Comparison of ENCODE assay signal across 9 cellular contexts in the genomic region with DNA sequence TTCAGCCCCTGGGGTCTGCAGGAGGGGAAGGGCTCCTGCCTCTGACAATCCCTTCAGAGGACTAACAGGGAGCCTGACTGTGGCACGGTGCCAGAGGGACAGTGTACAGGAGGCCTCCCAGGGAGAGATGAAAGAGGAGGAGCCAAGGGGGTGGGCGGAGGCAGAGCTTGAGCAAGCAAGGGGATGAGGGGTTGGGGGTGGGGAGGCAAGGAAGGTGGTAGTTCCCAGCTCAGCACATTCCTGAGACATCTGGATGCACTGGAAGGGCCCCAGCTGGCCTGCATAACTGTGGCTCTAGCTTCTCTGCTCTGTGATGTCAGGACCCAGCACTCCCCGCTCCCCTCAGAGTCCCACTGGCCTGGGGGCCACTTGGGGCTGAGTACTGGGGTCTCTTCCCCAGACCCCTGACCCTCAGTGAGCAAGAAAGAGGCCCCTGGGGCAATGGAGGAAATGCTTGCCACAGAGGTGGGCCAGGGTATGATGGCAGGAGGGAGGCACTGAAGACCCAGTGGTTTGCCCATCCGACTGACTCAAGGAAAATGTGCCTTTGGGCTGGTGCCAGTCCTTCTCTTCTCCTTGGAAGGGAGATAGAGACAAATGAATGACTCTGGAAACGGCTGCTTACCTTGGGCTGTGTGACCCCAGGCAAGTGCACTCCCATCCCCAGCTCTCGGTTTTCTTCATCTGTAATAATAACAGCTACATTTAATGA. TPM values are rescaled to one million over a fixed set of nuclear protein-coding genes. Genes with fewer than 3 reads are reported as not detected.
A peak's percentile ranks its signal among the peaks of the same experiment; 100 is the strongest.
DNase-seq lines count a peak whose midpoint lies in the region; ATAC-seq and TF ChIP-seq lines count a peak whose summit lies in the region.
"Had no signal": no experiment of that assay in that cellular context is flagged by ENCODE, and none has a peak within 500 bp of the region (broad histone marks: within the 10 kb centered on the region; RNA-seq: fewer than 3 reads in every experiment).

No MANE protein-coding gene starts in this region.

- no peak for TF ChIP-seq CTCF in omental fat pad (IDR thresholded peaks at IDR 0.05)

- POLR2A ChIA-PET in activated CD4-positive, alpha-beta T cell treated with anti-CD3 and anti-CD28 coated beads for 36 hours (lab: Charles Lee): no interaction called here

- CTCF ChIA-PET in activated CD4-positive, alpha-beta T cell treated with anti-CD3 and anti-CD28 coated beads for 36 hours (lab: Charles Lee): interaction anchor here (0.7 to 1.6 kb wide), 3 partner anchors 18 to 950 kb away, joined by 4 to 6 read pairs (median 5); no protein-coding TSS in a partner anchor

- intact Hi-C loops in activated CD4-positive, alpha-beta T cell treated with anti-CD3 and anti-CD28 coated beads for 36 hours (cut with DNase I, micrococcal nuclease): no loop called here

- DNase-seq in Caki2 (ENCODE audit: low read depth): peak; percentile 40
- DNase-seq in NCI-H2227 treated with DMSO at 0.1 percent for 48 hours (lab: John Stamatoyannopoulos, UW): peak; percentile 33
- peak; percentile 28 to 60 for DNase-seq in erythroblast (lab: John Stamatoyannopoulos, UW)
- DNase-seq in omental fat pad (ENCODE audit: low spot score): peak; percentile 70
- DNase-seq in activated CD4-positive, alpha-beta T cell treated with anti-CD3 and anti-CD28 coated beads for 36 hours: no peak
- DNase-seq in retina: no peak

- no peak overlapping the region for H3K4me3 Mint-ChIP-seq in activated CD4-positive, alpha-beta T cell treated with anti-CD3 and anti-CD28 coated beads for 36 hours
- H3K4me3 Mint-ChIP-seq: stimulated activated naive CD8-positive, alpha-beta T cell treated with anti-CD3 and anti-CD28 coated beads, Interleukin-15, Interleukin-2, amounts not matched to agents 100 ng/mL and 50 ng/mL, for 24 hours had no signal

- no peaks in the 10 kb centered on the region for H3K36me3 Mint-ChIP-seq in activated CD4-positive, alpha-beta T cell treated with anti-CD3 and anti-CD28 coated beads for 36 hours (ENCODE audit: low read depth)

- no peaks in the 10 kb centered on the region for H3K9me3 Mint-ChIP-seq in activated CD4-positive, alpha-beta T cell treated with anti-CD3 and anti-CD28 coated beads for 36 hours (ENCODE audit: low read depth)
- H3K9me3 Mint-ChIP-seq: stimulated activated naive CD8-positive, alpha-beta T cell treated with anti-CD3 and anti-CD28 coated beads, Interleukin-15, Interleukin-2, amounts not matched to agents 100 ng/mL and 50 ng/mL, for 24 hours had no signal

- peaks cover 4% of the 10 kb centered on the region for H3K4me1 Mint-ChIP-seq in activated CD4-positive, alpha-beta T cell treated with anti-CD3 and anti-CD28 coated beads for 36 hours

- in situ Hi-C loops in Caki2 (cut with HindIII; ENCODE audit: low pct_unique_long_range_greater_than_20kb, low sequenced_read_pairs): no loop called here

- peak; percentile 23 for ATAC-seq in omental fat pad (ENCODE audit: low FRiP score)
- no peak for ATAC-seq in activated CD4-positive, alpha-beta T cell treated with anti-CD3 and anti-CD28 coated beads for 36 hours
- no peak for ATAC-seq in GM21723 (IDR thresholded peaks at IDR 0.05; ENCODE audit: unreplicated experiment)
- ATAC-seq in GM18519 (IDR thresholded peaks at IDR 0.05; ENCODE audit: low FRiP score, unreplicated experiment): no peak

- H3K27ac Mint-ChIP-seq in activated CD4-positive, alpha-beta T cell treated with anti-CD3 and anti-CD28 coated beads for 36 hours: no peak overlapping the region
- H3K27ac Mint-ChIP-seq: stimulated activated naive CD8-positive, alpha-beta T cell treated with anti-CD3 and anti-CD28 coated beads, Interleukin-15, Interleukin-2, amounts not matched to agents 100 ng/mL and 50 ng/mL, for 24 hours had no signal

- H3K27me3 Mint-ChIP-seq in activated CD4-positive, alpha-beta T cell treated with anti-CD3 and anti-CD28 coated beads for 36 hours: no peaks in the 10 kb centered on the region

- no peak for TF ChIP-seq POLR2A in erythroblast (IDR thresholded peaks at IDR 0.05; ENCODE audit: low read length)

RNA-seq across cellular contexts. Expression of gene CREB3L1, which starts 13.3 kb away (rescaled TPM):
- not detected in 2 replicates for total RNA-seq in Caki2 (2014; rRNA removed; shearing (Covaris generic); ENCODE audit: low replicate concordance)
- 1 to 10 TPM in 3 of 4 donors, under 1 TPM in 1; 0.94 to 8.7 (median 2.8) TPM for total RNA-seq in omental fat pad
- total RNA-seq in activated CD4-positive, alpha-beta T cell treated with anti-CD3 and anti-CD28 coated beads for 36 hours: under 1 TPM in 1 of 2 experiments, not detected in 1; 0.19 TPM

RNA-seq across cellular contexts. Expression of gene DGKZ, which starts 56.5 kb away (rescaled TPM):
- 17.2 and 24.5 TPM in 2 replicates for total RNA-seq in Caki2 (2014; rRNA removed; shearing (Covaris generic); ENCODE audit: low replicate concordance)
- 10 to 100 TPM; 29.2 to 79.4 (median 63.3) TPM for total RNA-seq in omental fat pad
- total RNA-seq in activated CD4-positive, alpha-beta T cell treated with anti-CD3 and anti-CD28 coated beads for 36 hours: 100 to 1,000 TPM in 1 of 2 experiments, 10 to 100 TPM in 1; 87.6 to 101 TPM

Comparison
In these comparisons a context has a peak if more than half of its experiments do, and no peak if none do; other contexts are left out.
1. DNase-seq: peak in Caki2 (single experiment), NCI-H2227 treated with DMSO at 0.1 percent for 48 hours (single experiment), erythroblast (2 of 2) and omental fat pad (single experiment); none in activated CD4-positive, alpha-beta T cell treated with anti-CD3 and anti-CD28 coated beads for 36 hours (single experiment) and retina (single experiment).